Comparison of ENCODE assay signal across 1 cellular context in genomic region chr1:207017615-207018559, GRCh38.
TF ChIP-seq lines count a peak whose summit lies in the region.

No MANE protein-coding gene starts in this region.

TF ChIP-seq in K562, 482 proteins besides CTCF, POLR2A, EP300 and RAD21 (continued from another document and continues in another):
- TF ChIP-seq HMGXB4 (CRISPR knock-in tag; IDR thresholded peaks at IDR 0.05) = no peak
- TF ChIP-seq FOXP1 (CRISPR knock-in tag; IDR thresholded peaks at IDR 0.05) = no peak
- TF ChIP-seq HNRNPLL (IDR thresholded peaks at IDR 0.05; ENCODE audit: low read depth, low read length, poor library complexity, severe bottlenecking) = no peak
- TF ChIP-seq ZNF146 (CRISPR knock-in tag; IDR thresholded peaks at IDR 0.05; ENCODE audit: unreplicated experiment) = no peak
- TF ChIP-seq MBD2 (IDR thresholded peaks at IDR 0.05; ENCODE audit: borderline replicate concordance, low read depth) = peak; percentile 60; the same call in 1 of the 2 replicates
- TF ChIP-seq SNAPC5 (CRISPR knock-in tag; IDR thresholded peaks at IDR 0.05) = no peak
- TF ChIP-seq MAZ (CRISPR knock-in tag; conservative IDR thresholded peaks at IDR 0.05 in 1 of 2, IDR thresholded peaks at IDR 0.05 in 1 of 2) = 0 out of 4 replicates have a peak, but pooled peaks of 1 of the 2 experiments have one; percentile 28
- peak; percentile 75; the same call in 1 of the 2 replicates for TF ChIP-seq CHAMP1 (IDR thresholded peaks at IDR 0.05)
- TF ChIP-seq ELK3 (CRISPR knock-in tag; IDR thresholded peaks at IDR 0.05) = no peak
- no peak for TF ChIP-seq ZNF445 (CRISPR knock-in tag; IDR thresholded peaks at IDR 0.05; ENCODE audit: low read depth)
- no peak for TF ChIP-seq FOXK1 (CRISPR knock-in tag; IDR thresholded peaks at IDR 0.05; ENCODE audit: borderline replicate concordance)
- no peak for TF ChIP-seq CBX8 (IDR thresholded peaks at IDR 0.05; ENCODE audit: borderline replicate concordance, extremely low read depth, low read depth, low read length, poor library complexity, severe bottlenecking)
- TF ChIP-seq DNMT1 (IDR thresholded peaks at IDR 0.05) = no peak
- TF ChIP-seq CHD7 (IDR thresholded peaks at IDR 0.05; ENCODE audit: low read depth, low read length) = no peak
- no peak for TF ChIP-seq SNRNP70 (optimal IDR thresholded peaks at IDR 0.05; ENCODE audit: low read depth, low read length)
- TF ChIP-seq PTTG1 (tag; IDR thresholded peaks at IDR 0.05; ENCODE audit: low read depth) = no peak
- peak; percentile 88 for TF ChIP-seq CTBP1 (IDR thresholded peaks at IDR 0.05; ENCODE audit: borderline replicate concordance)
- no peak for TF ChIP-seq THAP12 (CRISPR knock-in tag; IDR thresholded peaks at IDR 0.05)
- no peak for TF ChIP-seq U2AF1 (optimal IDR thresholded peaks at IDR 0.05; ENCODE audit: low read depth, low read length)
- TF ChIP-seq ZNF318 (IDR thresholded peaks at IDR 0.05; ENCODE audit: borderline replicate concordance in 1 of 2, low read depth in 1 of 2) = no peak
- TF ChIP-seq ZNF79 (CRISPR knock-in tag; IDR thresholded peaks at IDR 0.05; ENCODE audit: low read depth) = no peak
- peak; percentile 88 for TF ChIP-seq CREM (IDR thresholded peaks at IDR 0.05; ENCODE audit: low read depth)
- no peak for TF ChIP-seq CCAR2 (IDR thresholded peaks at IDR 0.05; ENCODE audit: low read depth, low read length)
- no peak for TF ChIP-seq ILF3 (IDR thresholded peaks at IDR 0.05; ENCODE audit: borderline replicate concordance)
- no peak for TF ChIP-seq TCF7L2 (IDR thresholded peaks at IDR 0.05; ENCODE audit: low read depth, low read length)
